In genomic region chr13:54676526-54677113, GRCh38 we compare ENCODE assay signal across 36 cellular contexts.
"Had no signal": no experiment of that assay in that cellular context is flagged by ENCODE, and none has a peak within 500 bp of the region (broad histone marks: within the 10 kb centered on the region; RNA-seq: fewer than 3 reads in every experiment).

No MANE protein-coding gene starts in this region.

- H3K27me3 Mint-ChIP-seq: activated B cell treated with CpG ODN at 0.5 μM for 24 hours; activated CD4-positive, alpha-beta memory T cell treated with anti-CD3 and anti-CD28 coated beads for 36 hours; activated CD4-positive, alpha-beta T cell treated with anti-CD3 and anti-CD28 coated beads, Interleukin-2, amount 10 ng/mL, durations not matched to agents 24 days and 14 days; activated CD8-positive, alpha-beta T cell treated with anti-CD3 and anti-CD28 coated beads for 36 hours; activated naive CD8-positive, alpha-beta T cell treated with anti-CD3 and anti-CD28 coated beads for 36 hours; activated T-helper 17 cell treated with anti-CD3 and anti-CD28 coated beads, Interleukin-2, amount 50 U/mL, for 72 hours had no signal

- H3K9me3 ChIP-seq: adrenal gland, body of pancreas had no signal

- H3K27ac Mint-ChIP-seq: activated B cell treated with CpG ODN at 0.5 μM for 24 hours; activated CD4-positive, alpha-beta memory T cell treated with anti-CD3 and anti-CD28 coated beads for 36 hours; activated CD4-positive, alpha-beta T cell treated with anti-CD3 and anti-CD28 coated beads, Interleukin-2, amount 10 ng/mL, durations not matched to agents 24 days and 14 days; activated CD8-positive, alpha-beta T cell treated with anti-CD3 and anti-CD28 coated beads for 36 hours; activated naive CD4-positive, alpha-beta T cell treated with anti-CD3 and anti-CD28 coated beads for 36 hours; activated naive CD4-positive, alpha-beta T cell treated with anti-CD3 and anti-CD28 coated beads, Interleukin-2, amount 50 U/mL, for 72 hours; activated naive CD8-positive, alpha-beta T cell treated with anti-CD3 and anti-CD28 coated beads for 36 hours; activated T-cell treated with anti-CD3 and anti-CD28 coated beads, Interleukin-2, amount 50 U/mL, for 72 hours; activated T-helper 1 cell treated with anti-CD3 and anti-CD28 coated beads, Interleukin-12 subunit alpha, Interleukin-12 subunit beta, Interleukin-2, Interleukin-4 antibody, amounts not matched to agents 30 ng/mL and 10 ng/mL and 1 ng/mL, durations not matched to agents 14 hours and 24 hours and 36 hours; activated T-helper 17 cell treated with anti-CD3 and anti-CD28 coated beads, Interleukin-2, amount 50 U/mL, for 72 hours; T-helper 1 cell treated with Interleukin-12 subunit alpha and Interleukin-12 subunit beta and Interleukin-4 antibody, amounts not matched to agents 30 μg/mL and 1 μg/mL, for 36 hours; T-helper 2 cell treated with Interferon-gamma antibody and Interleukin-4, amounts not matched to agents 5 μg/mL and 100 μg/mL, for 36 hours had no signal

- H3K4me1 ChIP-seq: adrenal gland, body of pancreas, breast epithelium had no signal

- H3K4me3 Mint-ChIP-seq: activated B cell treated with CpG ODN at 0.5 μM for 24 hours; activated CD4-positive, alpha-beta memory T cell treated with anti-CD3 and anti-CD28 coated beads for 36 hours; activated CD4-positive, alpha-beta T cell treated with anti-CD3 and anti-CD28 coated beads, Interleukin-2, amount 10 ng/mL, durations not matched to agents 24 days and 14 days; activated CD8-positive, alpha-beta T cell treated with anti-CD3 and anti-CD28 coated beads for 36 hours; activated naive CD4-positive, alpha-beta T cell treated with anti-CD3 and anti-CD28 coated beads for 36 hours; activated naive CD8-positive, alpha-beta T cell treated with anti-CD3 and anti-CD28 coated beads for 36 hours; activated T-cell treated with anti-CD3 and anti-CD28 coated beads, Interleukin-2, amount 50 U/mL, for 4 hours; activated T-cell treated with anti-CD3 and anti-CD28 coated beads, Interleukin-2, amount 50 U/mL, for 72 hours; activated T-helper 1 cell treated with anti-CD3 and anti-CD28 coated beads, Interleukin-12 subunit alpha, Interleukin-12 subunit beta, Interleukin-2, Interleukin-4 antibody, amounts not matched to agents 30 ng/mL and 10 ng/mL and 1 ng/mL, durations not matched to agents 14 hours and 24 hours and 36 hours; activated T-helper 17 cell treated with anti-CD3 and anti-CD28 coated beads, Interleukin-2, amount 50 U/mL, for 72 hours; T-helper 1 cell treated with Interleukin-12 subunit alpha and Interleukin-12 subunit beta and Interleukin-4 antibody, amounts not matched to agents 30 μg/mL and 1 μg/mL, for 36 hours; T-helper 2 cell treated with Interferon-gamma antibody and Interleukin-4, amounts not matched to agents 5 μg/mL and 100 μg/mL, for 36 hours had no signal

- H3K27ac ChIP-seq: adrenal gland, body of pancreas, brain microvascular endothelial cell, breast epithelium, VCaP had no signal

- H3K4me3 ChIP-seq: adrenal gland, body of pancreas, breast epithelium had no signal

- ATAC-seq: activated CD8-positive, alpha-beta T cell treated with anti-CD3 and anti-CD28 coated beads for 36 hours; activated naive CD4-positive, alpha-beta T cell treated with anti-CD3 and anti-CD28 coated beads, Interleukin-2, amount 50 U/mL, for 72 hours; activated T-cell treated with anti-CD3 and anti-CD28 coated beads, Interleukin-2, amount 50 U/mL, for 4 hours; activated T-cell treated with anti-CD3 and anti-CD28 coated beads, Interleukin-2, amount 50 U/mL, for 72 hours; activated T-helper 17 cell treated with anti-CD3 and anti-CD28 coated beads, Interleukin-2, amount 50 U/mL, for 72 hours; body of pancreas had no signal

- H3K36me3 ChIP-seq: adrenal gland, brain microvascular endothelial cell, breast epithelium had no signal

- DNase-seq: activated B cell treated with CpG ODN at 0.5 μM for 24 hours; activated CD4-positive, alpha-beta memory T cell treated with anti-CD3 and anti-CD28 coated beads for 36 hours; activated CD4-positive, alpha-beta T cell treated with anti-CD3 and anti-CD28 coated beads for 4 hours; activated CD4-positive, alpha-beta T cell treated with anti-CD3 and anti-CD28 coated beads, Interleukin-2, amount 10 ng/mL, durations not matched to agents 24 days and 14 days; activated CD4-positive, alpha-beta T cell treated with anti-CD3 and anti-CD28 coated beads, Interleukin-2, amount 50 U/mL, for 1 hour; activated CD4-positive, alpha-beta T cell treated with anti-CD3 and anti-CD28 coated beads, Interleukin-2, amount 50 U/mL, for 4 hours; activated CD4-positive, CD25-positive, alpha-beta regulatory T cell treated with anti-CD3 and anti-CD28 coated beads, Interleukin-2, amount 50 U/mL, for 72 hours; activated CD8-positive, alpha-beta memory T cell treated with anti-CD3 and anti-CD28 coated beads, Interleukin-2, amount 50 U/mL, for 4 hours; activated CD8-positive, alpha-beta T cell treated with anti-CD3 and anti-CD28 coated beads for 36 hours; activated effector memory CD4-positive, alpha-beta T cell treated with anti-CD3 and anti-CD28 coated beads, Interleukin-2, amount 50 U/mL, for 16 hours; activated gamma-delta T cell treated with Interleukin-2 at 50 U/mL for 16 hours; activated naive CD4-positive, alpha-beta T cell; activated naive CD4-positive, alpha-beta T cell treated with anti-CD3 and anti-CD28 coated beads for 36 hours; activated naive CD4-positive, alpha-beta T cell treated with anti-CD3 and anti-CD28 coated beads, Interleukin-2, amount 50 U/mL, for 16 hours; activated naive CD8-positive, alpha-beta T cell treated with anti-CD3 and anti-CD28 coated beads for 36 hours; activated T-cell treated with anti-CD3 and anti-CD28 coated beads for 4 hours; activated T-cell treated with anti-CD3 and anti-CD28 coated beads, Interleukin-2, amount 50 U/mL, for 1 hour; activated T-cell treated with anti-CD3 and anti-CD28 coated beads, Interleukin-2, amount 50 U/mL, for 4 hours; activated T-cell treated with anti-CD3 and anti-CD28 coated beads, Interleukin-2, amount 50 U/mL, for 72 hours; adrenal gland; amniotic stem cell; aorta; body of pancreas; brain microvascular endothelial cell; central memory CD4-positive, alpha-beta T cell; SW 1271; T-helper 1 cell; T-helper 2 cell; T-helper 9 cell had no signal

- H3K27me3 ChIP-seq: adrenal gland, body of pancreas, brain microvascular endothelial cell, breast epithelium had no signal

- H3K4me1 Mint-ChIP-seq: activated B cell treated with CpG ODN at 0.5 μM for 24 hours; activated CD4-positive, alpha-beta T cell treated with anti-CD3 and anti-CD28 coated beads, Interleukin-2, amount 10 ng/mL, durations not matched to agents 24 days and 14 days; activated naive CD8-positive, alpha-beta T cell treated with anti-CD3 and anti-CD28 coated beads for 36 hours; activated T-helper 17 cell treated with anti-CD3 and anti-CD28 coated beads, Interleukin-2, amount 50 U/mL, for 72 hours had no signal

- H3K36me3 Mint-ChIP-seq: activated CD4-positive, alpha-beta memory T cell treated with anti-CD3 and anti-CD28 coated beads for 36 hours; activated naive CD8-positive, alpha-beta T cell treated with anti-CD3 and anti-CD28 coated beads for 36 hours had no signal
